10 cellular contexts compared by ENCODE assay signal in genomic region chr2:135743860-135744259, GRCh38. TPM values are rescaled to one million over a fixed set of nuclear protein-coding genes. Genes with fewer than 3 reads are reported as not detected.
DNase-seq lines count a peak whose midpoint lies in the region; ATAC-seq and TF ChIP-seq lines count a peak whose summit lies in the region.
"Had no signal": no experiment of that assay in that cellular context is flagged by ENCODE, and none has a peak within 500 bp of the region (broad histone marks: within the 10 kb centered on the region; RNA-seq: fewer than 3 reads in every experiment).

No MANE protein-coding gene starts in this region.

- intact Hi-C loops in activated CD4-positive, alpha-beta T cell treated with anti-CD3 and anti-CD28 coated beads, Interleukin-2, amount 10 ng/mL, durations not matched to agents 24 days and 14 days (cut with micrococcal nuclease) = loop anchor here (5.0 kb wide), 2 partner anchors 82 to 638 kb away; no protein-coding TSS in a partner anchor

- peaks cover 38% of the 10 kb centered on the region for H3K4me1 Mint-ChIP-seq in activated CD4-positive, alpha-beta T cell treated with anti-CD3 and anti-CD28 coated beads, Interleukin-2, amount 10 ng/mL, durations not matched to agents 24 days and 14 days

- H3F3A ChIP-seq in SU-DHL-6 (ENCODE audit: insufficient read depth) (no peaks in the 10 kb centered on the region; the same call in 1 of the 2 replicates), smooth muscle cell (ENCODE audit: low read depth) (peaks cover 5% of the 10 kb centered on the region)

- TF ChIP-seq CTCF in SU-DHL-6 (IDR thresholded peaks at IDR 0.05; ENCODE audit: insufficient read depth, low read length, poor library complexity, severe bottlenecking) (no peak), fibroblast of lung (conservative IDR thresholded peaks at IDR 0.05 in 1 of 2, IDR thresholded peaks at IDR 0.05 in 1 of 2; ENCODE audit: low read depth in 1 of 2, low read length in 2 of 2) (no peak), smooth muscle cell (IDR thresholded peaks at IDR 0.05; ENCODE audit: borderline replicate concordance, insufficient read depth, poor library complexity, severe bottlenecking) (no peak)

- H4K20me1 ChIP-seq in SU-DHL-6 (ENCODE audit: low read depth, low read length) (peaks cover 20% of the 10 kb centered on the region), fibroblast of lung (ENCODE audit: control insufficient read depth, extremely low read depth, insufficient read depth, low read length) (no peaks in the 10 kb centered on the region), smooth muscle cell (ENCODE audit: low read depth) (peaks cover 61% of the 10 kb centered on the region)

- H3K4me3 Mint-ChIP-seq in activated CD4-positive, alpha-beta T cell treated with anti-CD3 and anti-CD28 coated beads, Interleukin-2, amount 10 ng/mL, durations not matched to agents 24 days and 14 days = peak overlapping the region; percentile 71

- DNase-seq in activated CD4-positive, alpha-beta T cell treated with anti-CD3 and anti-CD28 coated beads, Interleukin-2, amount 10 ng/mL, durations not matched to agents 24 days and 14 days = no peak
- no peak for DNase-seq in activated CD4-positive, alpha-beta T cell treated with anti-CD3 and anti-CD28 coated beads, Interleukin-2, amount 50 U/mL, for 48 hours
- DNase-seq in fibroblast of lung (ENCODE audit: low read depth in 2 of 2) (peak in 1 of 2 donors; percentile 4), smooth muscle cell (lab: John Stamatoyannopoulos, UW; ENCODE audit: unreplicated experiment) (no peak), GM19238 (ENCODE audit: insufficient read length, low spot score) (no peak)
- DNase-seq in activated CD4-positive, CD25-positive, alpha-beta regulatory T cell (lab: John Stamatoyannopoulos, UW) = no peak
- DNase-seq: H7, kidney had no signal

- peak overlapping the region; percentile 68 for H3K4me3 ChIP-seq in SU-DHL-6 (ENCODE audit: insufficient read depth, low read length, poor library complexity, severe bottlenecking)
- H3K4me3 ChIP-seq in fibroblast of lung (replicated peaks in 1 of 4; ENCODE audit: control extremely low read depth in 1 of 4, insufficient read depth in 1 of 4, low read depth in 3 of 4, low read length in 4 of 4) = peak overlapping the region; percentile 78 to 92 (median 84)
- H3K4me3 ChIP-seq in smooth muscle cell = peak overlapping the region; percentile 87

- H3K27ac Mint-ChIP-seq in activated CD4-positive, alpha-beta T cell treated with anti-CD3 and anti-CD28 coated beads, Interleukin-2, amount 10 ng/mL, durations not matched to agents 24 days and 14 days = peak overlapping the region; percentile 46

- WGBS in smooth muscle cell (ENCODE audit: low lambda C conversion rate) = 33% methylated on average over 1 of the region's 1 CpG

- H2AFZ ChIP-seq in SU-DHL-6 (ENCODE audit: low read depth, low read length, severe bottlenecking) = no peak overlapping the region
- H2AFZ ChIP-seq in fibroblast of lung (ENCODE audit: low read length) = no peak overlapping the region
- H2AFZ ChIP-seq in smooth muscle cell (ENCODE audit: low read depth) = no peak overlapping the region

- no peaks in the 10 kb centered on the region for H3K9me2 ChIP-seq in SU-DHL-6 (replicated peaks; ENCODE audit: insufficient read depth, low read length)

- no peaks in the 10 kb centered on the region for H3K27me3 ChIP-seq in SU-DHL-6 (ENCODE audit: low read length)
- no peaks in the 10 kb centered on the region for H3K27me3 ChIP-seq in fibroblast of lung (ENCODE audit: control insufficient read depth, insufficient read depth, low read length)
- no peaks in the 10 kb centered on the region for H3K27me3 ChIP-seq in smooth muscle cell (ENCODE audit: low read depth)

- H3K36me3 Mint-ChIP-seq in activated CD4-positive, alpha-beta T cell treated with anti-CD3 and anti-CD28 coated beads, Interleukin-2, amount 10 ng/mL, durations not matched to agents 24 days and 14 days (ENCODE audit: low read depth) = peaks cover 32% of the 10 kb centered on the region

- H3K4me1 ChIP-seq in fibroblast of lung (ENCODE audit: control insufficient read depth, extremely low read depth, insufficient read depth, low read length) = peaks cover 3% of the 10 kb centered on the region
- peaks cover 25% of the 10 kb centered on the region for H3K4me1 ChIP-seq in smooth muscle cell (ENCODE audit: low read depth)

- H3K4me2 ChIP-seq in SU-DHL-6 (ENCODE audit: low read depth, low read length, poor library complexity, severe bottlenecking) = peak overlapping the region; percentile 77
- H3K4me2 ChIP-seq in fibroblast of lung (ENCODE audit: extremely low read depth, insufficient read depth, low read length) = peak overlapping the region; percentile 79
- peak overlapping the region; percentile 92 for H3K4me2 ChIP-seq in smooth muscle cell

- H3K27me3 Mint-ChIP-seq in activated CD4-positive, alpha-beta T cell treated with anti-CD3 and anti-CD28 coated beads, Interleukin-2, amount 10 ng/mL, durations not matched to agents 24 days and 14 days = no peaks in the 10 kb centered on the region

- peaks cover 59% of the 10 kb centered on the region for H3K79me2 ChIP-seq in SU-DHL-6 (ENCODE audit: insufficient read depth, low read length)
- H3K79me2 ChIP-seq in fibroblast of lung (ENCODE audit: control insufficient read depth, insufficient read depth, low read length) = peaks cover 59% of the 10 kb centered on the region
- peaks cover 68% of the 10 kb centered on the region for H3K79me2 ChIP-seq in smooth muscle cell (ENCODE audit: low read depth)

- peaks cover 4% of the 10 kb centered on the region for H3K9me3 Mint-ChIP-seq in activated CD4-positive, alpha-beta T cell treated with anti-CD3 and anti-CD28 coated beads, Interleukin-2, amount 10 ng/mL, durations not matched to agents 24 days and 14 days

- H3K36me3 ChIP-seq in SU-DHL-6 (ENCODE audit: low read length) (peaks cover 6% of the 10 kb centered on the region; the same call in 1 of the 2 replicates), fibroblast of lung (ENCODE audit: control insufficient read depth, insufficient read depth, low read length) (no peaks in the 10 kb centered on the region), smooth muscle cell (ENCODE audit: low read depth) (no peaks in the 10 kb centered on the region)

- peak overlapping the region; percentile 90; the same call in 1 of the 2 replicates for H3K9ac ChIP-seq in SU-DHL-6 (ENCODE audit: low read length)
- H3K9ac ChIP-seq in fibroblast of lung (ENCODE audit: insufficient read depth, low read length) = no peak overlapping the region
- peak overlapping the region; percentile 98 for H3K9ac ChIP-seq in smooth muscle cell (ENCODE audit: low read depth)

- no peak for ATAC-seq in GM21529 (IDR thresholded peaks at IDR 0.05; ENCODE audit: unreplicated experiment)

- no peak overlapping the region for H3K27ac ChIP-seq in SU-DHL-6 (ENCODE audit: low read depth, low read length)
- H3K27ac ChIP-seq in fibroblast of lung (ENCODE audit: insufficient read depth, low read length) = no peak overlapping the region
- peak overlapping the region; percentile 97 for H3K27ac ChIP-seq in smooth muscle cell (ENCODE audit: low read depth)

- H3K9me3 ChIP-seq in SU-DHL-6 (ENCODE audit: insufficient read depth, low read length) (no peaks in the 10 kb centered on the region), fibroblast of lung (ENCODE audit: control insufficient read depth, insufficient read depth, low read depth, low read length) (no peaks in the 10 kb centered on the region), smooth muscle cell (replicated peaks; ENCODE audit: low read depth) (no peaks in the 10 kb centered on the region)

RNA-seq across cellular contexts. Expression of gene UBXN4, which starts 2.2 kb away (rescaled TPM):
- total RNA-seq in activated CD4-positive, alpha-beta T cell treated with anti-CD3 and anti-CD28 coated beads, Interleukin-2, amount 10 ng/mL, durations not matched to agents 24 days and 14 days = 116 and 127 TPM in 2 replicates
- total RNA-seq in fibroblast of lung (64.5 and 78.8 TPM in 2 replicates), smooth muscle cell (80.7 and 87.1 TPM in 2 replicates)
- polyA plus RNA-seq in fibroblast of lung (76.9 and 108 TPM in 2 replicates), smooth muscle cell (130 and 164 TPM in 2 replicates)
- 51.1 and 65.7 TPM in 2 replicates for polyA plus RNA-seq in fibroblast of lung (2012)
- polyA minus RNA-seq in fibroblast of lung (ENCODE audit: low replicate concordance) = 11.1 and 16.1 TPM in 2 replicates
